ENCODE assay signal across 21 cellular contexts in the genomic region with DNA sequence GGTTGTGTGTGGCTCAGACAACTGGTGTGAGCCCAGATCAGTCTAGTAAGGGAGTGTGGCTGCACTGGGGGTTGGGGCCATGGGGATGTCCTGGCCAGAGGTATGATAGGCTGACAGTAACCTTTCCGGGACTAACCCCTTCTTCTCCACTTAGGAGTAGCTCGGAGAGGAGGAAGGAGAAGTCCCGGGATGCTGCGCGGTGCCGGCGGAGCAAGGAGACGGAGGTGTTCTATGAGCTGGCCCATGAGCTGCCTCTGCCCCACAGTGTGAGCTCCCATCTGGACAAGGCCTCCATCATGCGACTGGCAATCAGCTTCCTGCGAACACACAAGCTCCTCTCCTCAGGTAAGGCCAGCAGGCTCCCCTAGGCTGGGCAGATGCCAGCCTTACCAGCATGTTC. TPM values are rescaled to one million over a fixed set of nuclear protein-coding genes. Genes with fewer than 3 reads are reported as not detected.
DNase-seq lines count a peak whose midpoint lies in the region; ATAC-seq and TF ChIP-seq lines count a peak whose summit lies in the region.
"Had no signal": no experiment of that assay in that cellular context is flagged by ENCODE, and none has a peak within 500 bp of the region (broad histone marks: within the 10 kb centered on the region; RNA-seq: fewer than 3 reads in every experiment).

No MANE protein-coding gene starts in this region.

- intact Hi-C loops in right cardiac atrium (cut with DNase I) = no loop called here
- intact Hi-C loops in Right ventricle myocardium inferior (cut with DNase I) = no loop called here

- H3K4me1 ChIP-seq in right cardiac atrium (ENCODE audit: control insufficient read depth, insufficient read depth, low read length) = peaks cover 44% of the 10 kb centered on the region
- H3K4me1 ChIP-seq in trophoblast cell (ENCODE audit: control insufficient read depth in 1 of 2, insufficient read depth in 2 of 2, low read length in 2 of 2) = peaks cover 4 to 8% of the 10 kb centered on the region in 2 experiments
- H3K4me1 ChIP-seq in hepatocyte (ENCODE audit: insufficient read depth) = peaks cover 30% of the 10 kb centered on the region
- H3K4me1 ChIP-seq: Caco-2, SJSA1 had no signal

- H3K14ac ChIP-seq in trophoblast cell (ENCODE audit: low read length) = no peak overlapping the region

- H3K4me3 ChIP-seq in right cardiac atrium (ENCODE audit: low read length) (no peak overlapping the region), trophoblast cell (ENCODE audit: low read depth, low read length) (no peak overlapping the region), hepatocyte (no peak overlapping the region)
- H3K4me3 ChIP-seq: MG63, SJSA1 had no signal

- 85% methylated on average over 10 of the region's 10 CpGs for WGBS in right cardiac atrium
- WGBS in trophoblast cell (ENCODE audit: extremely low coverage, insufficient coverage, insufficient read length) = no CpG with 5 or more reads among the region's 10 CpGs
- WGBS in hepatocyte (ENCODE audit: low lambda C conversion rate, missing lambda C conversion rate) = 99% methylated on average over 10 of the region's 10 CpGs

- peak in 1 of 3 donors; percentile 40 for DNase-seq in right cardiac atrium
- DNase-seq in Right ventricle myocardium inferior (ENCODE audit: missing footprints) = no peak
- DNase-seq in RWPE1 (ENCODE audit: low spot score) = no peak
- DNase-seq in trophoblast cell = no peak
- DNase-seq in HCEC 1CT = no peak
- DNase-seq in hepatocyte (ENCODE audit: low spot score) = no peak
- DNase-seq: Caco-2; CD4-positive, alpha-beta memory T cell; DMS 273 treated with DMSO at 0.1 percent for 48 hours; DMS79 treated with DMSO at 0.1 percent for 48 hours; MG63; NCI-H1048; NCI-H1436; NCI-H2029; NCI-H226; NCI-H510A treated with DMSO at 0.1 percent for 48 hours; NCI-H748 treated with DMSO at 0.1 percent for 48 hours; NK-92 treated with Interleukin-12 subunit alpha and Interleukin-12 subunit beta, amount 100 ng/mL, for 24 hours had no signal

- H2BK120ac ChIP-seq in trophoblast cell (ENCODE audit: insufficient read depth, low read length, poor library complexity) = no peak overlapping the region

- POLR2A ChIA-PET in RWPE1 (lab: Yijun Ruan, JAX; ENCODE audit: low non-redundant PET) = no interaction called here

- no peak overlapping the region for H4K91ac ChIP-seq in trophoblast cell (ENCODE audit: low read depth, low read length)

- no peak overlapping the region for H4K12ac ChIP-seq in trophoblast cell (ENCODE audit: low read depth, low read length)

- H3K79me2 ChIP-seq in trophoblast cell (ENCODE audit: control insufficient read depth, insufficient read depth, low read length, poor library complexity) = peaks cover 18% of the 10 kb centered on the region
- peaks cover 77% of the 10 kb centered on the region for H3K79me2 ChIP-seq in hepatocyte

- no peaks in the 10 kb centered on the region for H3K79me1 ChIP-seq in trophoblast cell (ENCODE audit: low read length)

- no peak overlapping the region for H3K18ac ChIP-seq in trophoblast cell (ENCODE audit: low read length)

- TF ChIP-seq CTCF in RWPE1 (conservative IDR thresholded peaks at IDR 0.05; ENCODE audit: low read depth) (no peak), hepatocyte (IDR thresholded peaks at IDR 0.05; ENCODE audit: poor library complexity) (no peak)

- H3K23ac ChIP-seq in trophoblast cell (ENCODE audit: low read length) = no peak overlapping the region

- peak overlapping the region; percentile 77 for H3K4ac ChIP-seq in trophoblast cell (ENCODE audit: low read depth, low read length)

- CTCF ChIA-PET in RWPE1 (lab: Yijun Ruan, JAX) = interaction anchor here (1.4 kb wide), 1 partner anchor 13 kb away, joined by 9 read pairs; no protein-coding TSS in a partner anchor

- no peaks in the 10 kb centered on the region for H3K27me3 ChIP-seq in right cardiac atrium (ENCODE audit: control insufficient read depth, insufficient read depth)
- H3K27me3 ChIP-seq in trophoblast cell (ENCODE audit: insufficient read depth, low read length) = no peaks in the 10 kb centered on the region
- H3K27me3 ChIP-seq in hepatocyte = no peaks in the 10 kb centered on the region
- H3K27me3 ChIP-seq: MG63, SJSA1 had no signal

- peaks cover 17% of the 10 kb centered on the region for H4K20me1 ChIP-seq in hepatocyte (ENCODE audit: insufficient read depth, poor library complexity, severe bottlenecking)

- H4K8ac ChIP-seq in trophoblast cell (ENCODE audit: low read depth, low read length) = no peak overlapping the region

- H3K4me2 ChIP-seq in trophoblast cell (ENCODE audit: low read length) = no peak overlapping the region
- H3K4me2 ChIP-seq in hepatocyte = no peak overlapping the region

- H2BK12ac ChIP-seq in trophoblast cell (ENCODE audit: low read length) = no peak overlapping the region

- H3K9me2 ChIP-seq in hepatocyte (replicated peaks; ENCODE audit: insufficient read depth) = no peaks in the 10 kb centered on the region

- H2AFZ ChIP-seq in trophoblast cell (ENCODE audit: insufficient read depth, low read length, poor library complexity) (no peak overlapping the region), hepatocyte (no peak overlapping the region)

- H2BK5ac ChIP-seq in trophoblast cell (ENCODE audit: low read depth, low read length, poor library complexity) = no peak overlapping the region

- ATAC-seq in right cardiac atrium (no peak), Right ventricle myocardium inferior (no peak), GM18502 (IDR thresholded peaks at IDR 0.05; ENCODE audit: poor library complexity, unreplicated experiment) (no peak)
- ATAC-seq: Panc1 had no signal

- H3K27ac ChIP-seq in right cardiac atrium (ENCODE audit: low read length) (peak overlapping the region; percentile 1), RWPE1 (peak overlapping the region; percentile 13), trophoblast cell (ENCODE audit: low read depth, low read length) (no peak overlapping the region), hepatocyte (no peak overlapping the region)
- H3K27ac ChIP-seq: SJSA1 had no signal

- no peak overlapping the region for H2AK5ac ChIP-seq in trophoblast cell (ENCODE audit: low read length)

- H3K36me3 ChIP-seq in trophoblast cell (ENCODE audit: control insufficient read depth in 1 of 2, insufficient read depth in 2 of 2, low read length in 2 of 2) (peaks cover 37 to 51% of the 10 kb centered on the region in 2 experiments), hepatocyte (replicated peaks; ENCODE audit: insufficient read depth, low read depth) (no peaks in the 10 kb centered on the region)
- H3K36me3 ChIP-seq: SJSA1 had no signal

- H3K9ac ChIP-seq in trophoblast cell (ENCODE audit: low read length) = no peak overlapping the region

- H3K9me3 ChIP-seq in right cardiac atrium (ENCODE audit: control insufficient read depth, low read length) = no peaks in the 10 kb centered on the region
- H3K9me3 ChIP-seq in trophoblast cell (ENCODE audit: insufficient read depth, low read depth, low read length) = no peaks in the 10 kb centered on the region
- H3K9me3 ChIP-seq in hepatocyte (ENCODE audit: low read depth) = no peaks in the 10 kb centered on the region
- H3K9me3 ChIP-seq: Caco-2, MG63, SJSA1 had no signal

RNA-seq across cellular contexts. Expression of a gene that starts 49.5 kb away (rescaled TPM):
- total RNA-seq in right cardiac atrium (100 to 1,000 TPM; 210 to 340 (median 268) TPM), Right ventricle myocardium inferior (205 TPM), hepatocyte (98.3 and 112 TPM in 2 replicates)
- polyA plus RNA-seq in right cardiac atrium (149 TPM), hepatocyte (111 and 115 TPM in 2 replicates)
- polyA plus RNA-seq in trophoblast cell (2013) = 1,165 and 1,253 TPM in 2 replicates

Comparison
In these comparisons a context has a peak if more than half of its experiments do, and no peak if none do; other contexts are left out.
1. H3K27ac ChIP-seq: peak in right cardiac atrium (single experiment) and RWPE1 (single experiment); none in trophoblast cell (single experiment) and hepatocyte (single experiment).